10 cellular contexts compared by ENCODE assay signal in the genomic region with DNA sequence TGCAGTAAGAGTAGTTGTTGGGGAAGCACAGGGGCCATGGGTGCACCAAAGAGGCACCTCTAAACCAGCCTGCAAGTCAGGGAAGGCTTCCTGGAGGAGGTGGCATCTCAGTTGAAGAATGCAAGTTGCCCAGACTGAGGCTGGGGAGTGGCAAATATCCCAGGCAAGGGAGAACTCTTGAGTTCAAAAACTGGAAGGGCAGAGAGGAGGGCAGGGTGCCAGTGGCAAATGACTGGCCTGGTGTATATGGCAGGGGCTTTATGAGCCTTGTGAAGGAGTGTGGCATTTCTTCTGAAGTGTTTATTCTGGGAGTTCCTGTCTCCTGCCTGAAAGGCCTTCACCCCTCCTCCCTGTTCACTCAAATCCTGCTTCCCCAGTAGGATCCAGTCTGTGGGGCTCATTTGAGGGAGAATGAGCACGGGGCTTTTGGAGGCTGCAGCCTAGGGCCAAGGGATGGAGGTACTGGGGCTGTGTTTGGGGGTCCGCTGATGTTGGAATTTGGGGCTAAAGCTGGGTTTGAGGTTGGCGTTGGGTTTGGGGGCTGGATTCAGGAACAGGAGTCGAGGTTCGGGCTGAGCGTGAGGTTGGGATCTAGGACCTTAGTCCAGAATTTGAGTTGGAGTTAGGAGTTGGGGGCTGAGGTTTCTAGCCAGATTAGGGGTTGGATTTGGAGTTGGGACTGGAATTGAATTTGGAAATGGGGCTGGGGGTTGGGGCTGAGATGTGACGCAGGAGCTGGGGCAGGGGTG. TPM values are rescaled to one million over a fixed set of nuclear protein-coding genes. Genes with fewer than 3 reads are reported as not detected.
DNase-seq lines count a peak whose midpoint lies in the region; ATAC-seq and TF ChIP-seq lines count a peak whose summit lies in the region.
"Had no signal": no experiment of that assay in that cellular context is flagged by ENCODE, and none has a peak within 500 bp of the region (broad histone marks: within the 10 kb centered on the region; RNA-seq: fewer than 3 reads in every experiment).

Gene TMEM125 (plus strand): TSS at position 357 of the 749 bp plus-strand sequence. CDS start 2,740 bp downstream, outside the sequence.

- no peaks in the 10 kb centered on the region for H3K79me2 ChIP-seq in neural progenitor cell (ENCODE audit: low read depth)

- H3K9me3 ChIP-seq in neural progenitor cell (ENCODE audit: low read depth): no peaks in the 10 kb centered on the region

- peaks cover 4% of the 10 kb centered on the region for H3K27me3 ChIP-seq in neural progenitor cell

- H3K4me3 Mint-ChIP-seq in neural progenitor cell: peak within 1 kb of the TSS; percentile 65

- DNase-seq in DMS79 (lab: John Stamatoyannopoulos, UW) (peak; percentile 75), NCI-H2029 treated with DMSO at 0.1 percent for 48 hours (lab: John Stamatoyannopoulos, UW) (peak; percentile 98), epithelial cell of prostate (ENCODE audit: low read depth, low spot score) (no peak), neural progenitor cell (ENCODE audit: low spot score) (no peak), NCI-H2107 (lab: John Stamatoyannopoulos, UW) (no peak), NCI-H1417 treated with DMSO at 0.1 percent for 48 hours (lab: John Stamatoyannopoulos, UW) (no peak), NOMO-1 treated with DMSO at 0.1 percent for 48 hours (lab: John Stamatoyannopoulos, UW; ENCODE audit: unreplicated experiment) (no peak)
- DNase-seq: NCI-H1092 treated with DMSO at 0.1 percent for 48 hours had no signal

- no peak for ATAC-seq in HG03139 (IDR thresholded peaks at IDR 0.05; ENCODE audit: unreplicated experiment)

- peak within 1 kb of the TSS; percentile 51 for H3K27ac ChIP-seq in epithelial cell of prostate
- no peak within 1 kb of the TSS for H3K27ac ChIP-seq in neural progenitor cell

- no peaks in the 10 kb centered on the region for H3K36me3 ChIP-seq in neural progenitor cell

- peak within 1 kb of the TSS; percentile 86 for H3K4me2 ChIP-seq in neural progenitor cell

- no peak for TF ChIP-seq CTCF in neural progenitor cell (IDR thresholded peaks at IDR 0.05)

- no peak within 1 kb of the TSS for H3K27ac Mint-ChIP-seq in neural progenitor cell

- peaks cover 11% of the 10 kb centered on the region for H3K9me3 Mint-ChIP-seq in neural progenitor cell

- H3K4me1 Mint-ChIP-seq in neural progenitor cell: peaks cover 3% of the 10 kb centered on the region

- peaks cover 12% of the 10 kb centered on the region for H3K27me3 Mint-ChIP-seq in neural progenitor cell (ENCODE audit: insufficient read depth, low read depth)

- H3K9ac ChIP-seq in neural progenitor cell: no peak within 1 kb of the TSS

- H3K4me3 ChIP-seq in neural progenitor cell: peak within 1 kb of the TSS; percentile 51

- peak within 1 kb of the TSS; percentile 95 for H2AFZ ChIP-seq in neural progenitor cell (replicated peaks)

- no peaks in the 10 kb centered on the region for H4K20me1 ChIP-seq in neural progenitor cell (ENCODE audit: low read depth)

- H3F3A ChIP-seq in neural progenitor cell (ENCODE audit: low read depth): no peaks in the 10 kb centered on the region

- peaks cover 13% of the 10 kb centered on the region for H3K4me1 ChIP-seq in neural progenitor cell

- H3K36me3 Mint-ChIP-seq in neural progenitor cell: peaks cover 2% of the 10 kb centered on the region

RNA-seq across cellular contexts. Expression of gene TMEM125, which starts in this region (rescaled TPM):
- 0.73 and 2.2 TPM in 2 replicates for total RNA-seq in neural progenitor cell (ENCODE audit: low replicate concordance)
- total RNA-seq: fibroblast of lung had no signal

Comparison
In these comparisons a context has a peak if more than half of its experiments do, and no peak if none do; other contexts are left out.
1. DNase-seq: peak in DMS79 (single experiment) and NCI-H2029 treated with DMSO at 0.1 percent for 48 hours (single experiment); none in epithelial cell of prostate (single experiment), neural progenitor cell (single experiment), NCI-H2107 (single experiment), NCI-H1417 treated with DMSO at 0.1 percent for 48 hours (single experiment) and NOMO-1 treated with DMSO at 0.1 percent for 48 hours (single experiment).